ENCODE assay signal across 22 cellular contexts in genomic region chr5:174464504-174465165, GRCh38.
DNase-seq lines count a peak whose midpoint lies in the region; ATAC-seq and TF ChIP-seq lines count a peak whose summit lies in the region.
"Had no signal": no experiment of that assay in that cellular context is flagged by ENCODE, and none has a peak within 500 bp of the region (broad histone marks: within the 10 kb centered on the region; RNA-seq: fewer than 3 reads in every experiment).

No MANE protein-coding gene starts in this region.

- TF ChIP-seq CTCF in cardiac muscle cell (IDR thresholded peaks at IDR 0.05; ENCODE audit: low read depth, low read length) (peak; percentile 29), WTC11 (IDR thresholded peaks at IDR 0.05) (no peak), hepatocyte (IDR thresholded peaks at IDR 0.05; ENCODE audit: poor library complexity) (peak; percentile 33)

- no peaks in the 10 kb centered on the region for H3K36me3 ChIP-seq in cardiac muscle cell
- H3K36me3 ChIP-seq in hepatocyte (replicated peaks; ENCODE audit: insufficient read depth, low read depth) = no peaks in the 10 kb centered on the region
- H3K36me3 ChIP-seq: upper lobe of left lung had no signal

- H3K27me3 Mint-ChIP-seq in WTC11 (ENCODE audit: low read depth) = peaks cover 3% of the 10 kb centered on the region; the same call in 1 of the 2 replicates

- H3K4me3 ChIP-seq in cardiac muscle cell = no peak overlapping the region
- H3K4me3 ChIP-seq in hepatocyte = no peak overlapping the region
- H3K4me3 ChIP-seq: A549, GM12878, upper lobe of left lung had no signal

- H3K79me2 ChIP-seq in hepatocyte = no peaks in the 10 kb centered on the region

- peaks cover 18% of the 10 kb centered on the region for H3K4me1 Mint-ChIP-seq in WTC11

- H2AFZ ChIP-seq in hepatocyte = no peak overlapping the region

- H3K4me2 ChIP-seq in hepatocyte = no peak overlapping the region
- H3K4me2 ChIP-seq: A549 had no signal

- no peak overlapping the region for H3K27ac Mint-ChIP-seq in WTC11
- H3K27ac Mint-ChIP-seq: CD8-positive, alpha-beta T cell; natural killer cell had no signal

- no peaks in the 10 kb centered on the region for H3K9me2 ChIP-seq in hepatocyte (replicated peaks; ENCODE audit: insufficient read depth)

- H3K27ac ChIP-seq in cardiac muscle cell = no peak overlapping the region
- H3K27ac ChIP-seq in hepatocyte = no peak overlapping the region
- H3K27ac ChIP-seq: A549, upper lobe of left lung had no signal

- no peaks in the 10 kb centered on the region for H4K20me1 ChIP-seq in hepatocyte (ENCODE audit: insufficient read depth, poor library complexity, severe bottlenecking)

- H3K36me3 Mint-ChIP-seq in WTC11 = peaks cover 2% of the 10 kb centered on the region; the same call in 1 of the 2 replicates
- H3K36me3 Mint-ChIP-seq: CD8-positive, alpha-beta T cell; natural killer cell had no signal

- no peaks in the 10 kb centered on the region for H3K9me3 ChIP-seq in cardiac muscle cell (ENCODE audit: low read depth)
- no peaks in the 10 kb centered on the region for H3K9me3 ChIP-seq in hepatocyte (ENCODE audit: low read depth)
- H3K9me3 ChIP-seq: A549, upper lobe of left lung had no signal

- DNase-seq in cardiac muscle cell (ENCODE audit: low read depth in 1 of 2, low spot score in 1 of 2) (no peak), Right ventricle myocardium superior (no peak), WTC11 (ENCODE audit: low spot score) (no peak), hepatocyte (ENCODE audit: low spot score) (no peak), AG20443 (ENCODE audit: low spot score) (no peak), DMS 273 treated with DMSO at 0.1 percent for 48 hours (lab: John Stamatoyannopoulos, UW) (no peak)
- no peak for DNase-seq in stimulated activated CD4-positive, alpha-beta T cell treated with anti-CD3 and anti-CD28 coated beads, Interleukin-4, amount 100 ng/mL, for 24 hours
- no peak for DNase-seq in activated CD4-positive, alpha-beta T cell treated with anti-CD3 and anti-CD28 coated beads for 4 hours
- DNase-seq: activated gamma-delta T cell treated with Interleukin-2 at 50 U/mL for 16 hours; anterior cingulate cortex; CD8-positive, alpha-beta T cell; cortex of kidney; erythroblast; mammary epithelial cell; natural killer cell; NCI-H1930; stimulated activated naive CD8-positive, alpha-beta T cell treated with anti-CD3 and anti-CD28 coated beads, Interleukin-15, Interleukin-2, amounts not matched to agents 100 U/mL and 50 U/mL, for 24 hours; T-helper 2 cell; upper lobe of left lung had no signal

- ATAC-seq in Right ventricle myocardium superior (ENCODE audit: poor library complexity) (no peak), WTC11 (peak; percentile 66)
- ATAC-seq: A549; CD8-positive, alpha-beta T cell; GM12878; natural killer cell; Right ventricle myocardium inferior; stimulated activated naive CD8-positive, alpha-beta T cell treated with anti-CD3 and anti-CD28 coated beads, Interleukin-15, Interleukin-2, amounts not matched to agents 100 U/mL and 50 U/mL, for 24 hours had no signal

- peaks cover 10% of the 10 kb centered on the region for H3K9me3 Mint-ChIP-seq in WTC11

- intact Hi-C loops in Right ventricle myocardium superior (cut with DNase I) = no loop called here

- H3K4me1 ChIP-seq in cardiac muscle cell (ENCODE audit: low read depth) = peaks cover 14% of the 10 kb centered on the region
- peaks cover 17% of the 10 kb centered on the region for H3K4me1 ChIP-seq in hepatocyte (ENCODE audit: insufficient read depth)
- H3K4me1 ChIP-seq: A549, upper lobe of left lung had no signal

- CTCF ChIA-PET in WTC11 (lab: Charles Lee) = interaction anchor here (0.6 to 3.7 kb wide), 11 partner anchors 10 to 120 kb away, joined by 3 to 34 read pairs (median 3); no protein-coding TSS in a partner anchor

- H3K4me3 Mint-ChIP-seq in WTC11 = no peak overlapping the region
- H3K4me3 Mint-ChIP-seq: CD8-positive, alpha-beta T cell; natural killer cell had no signal

- WGBS in hepatocyte (ENCODE audit: low lambda C conversion rate, missing lambda C conversion rate) = 87% methylated on average over 1 of the region's 1 CpG

- POLR2A ChIA-PET in WTC11 (lab: Charles Lee) = no interaction called here

- H3K27me3 ChIP-seq in cardiac muscle cell (no peaks in the 10 kb centered on the region), hepatocyte (no peaks in the 10 kb centered on the region)
- H3K27me3 ChIP-seq: upper lobe of left lung had no signal

TF ChIP-seq in WTC11, 78 proteins besides CTCF, POLR2A, EP300 and RAD21:
- TF ChIP-seq IRF1 (CRISPR knock-in tag; IDR thresholded peaks at IDR 0.05) = no peak
- TF ChIP-seq NR3C1 (CRISPR knock-in tag; conservative IDR thresholded peaks at IDR 0.05; ENCODE audit: low read depth) = no peak
- TF ChIP-seq ZBTB21 (CRISPR knock-in tag; IDR thresholded peaks at IDR 0.05; ENCODE audit: borderline replicate concordance) = no peak
- no peak for TF ChIP-seq RELA (CRISPR knock-in tag; IDR thresholded peaks at IDR 0.05; ENCODE audit: borderline replicate concordance)
- TF ChIP-seq ZNF121 (CRISPR knock-in tag; IDR thresholded peaks at IDR 0.05) = no peak
- no peak for TF ChIP-seq SMAD3 (CRISPR knock-in tag; IDR thresholded peaks at IDR 0.05; ENCODE audit: borderline replicate concordance)
TF ChIP-seq in WTC11: peak in this region for 0.
